ENCODE assay signal across 8 cellular contexts in genomic region chr19:29665826-29666633, GRCh38. TPM values are rescaled to one million over a fixed set of nuclear protein-coding genes. Genes with fewer than 3 reads are reported as not detected.
DNase-seq lines count a peak whose midpoint lies in the region; ATAC-seq and TF ChIP-seq lines count a peak whose summit lies in the region.

No MANE protein-coding gene starts in this region.

- peak overlapping the region; percentile 93 for H3K9ac ChIP-seq in mesenchymal stem cell (ENCODE audit: low read length)

- peak overlapping the region; percentile 69 to 80 for H3K18ac ChIP-seq in mesenchymal stem cell (ENCODE audit: low read depth in 1 of 2, low read length in 2 of 2)

- CTCF ChIA-PET in Panc1 (lab: Charles Lee): interaction anchor here (0.5 to 1.6 kb wide), 5 partner anchors 41 to 897 kb away, joined by 3 to 4 read pairs (median 3); partner anchors contain the start of gene POP4

- peaks cover 21% of the 10 kb centered on the region for H3K79me1 ChIP-seq in mesenchymal stem cell (replicated peaks; ENCODE audit: low read length, poor library complexity, severe bottlenecking)

- peak overlapping the region; percentile 27 to 54 for H3K4ac ChIP-seq in mesenchymal stem cell (ENCODE audit: low read depth in 1 of 2, low read length in 2 of 2)

- H3K9me3 ChIP-seq in Panc1 (ENCODE audit: control insufficient read depth, insufficient read depth, low read depth, low read length) (no peaks in the 10 kb centered on the region), ectodermal cell (ENCODE audit: control insufficient read depth, low read length) (no peaks in the 10 kb centered on the region), mesenchymal stem cell (ENCODE audit: control insufficient read depth, low read length) (no peaks in the 10 kb centered on the region), transverse colon (no peaks in the 10 kb centered on the region)

- H4K91ac ChIP-seq in mesenchymal stem cell (ENCODE audit: low read length): no peak overlapping the region

- H3K4me3 ChIP-seq in Panc1 (ENCODE audit: low read depth in 2 of 2, low read length in 2 of 2) (peak overlapping the region; percentile 71 to 77), ectodermal cell (ENCODE audit: insufficient read depth, low read depth, low read length) (peak overlapping the region; percentile 59), mesenchymal stem cell (ENCODE audit: insufficient read depth in 1 of 2, low read depth in 1 of 2, low read length in 2 of 2) (peak overlapping the region; percentile 76 to 90), transverse colon (peak overlapping the region; percentile 32 to 76 (median 61))

- H3K36me3 ChIP-seq in Panc1 (ENCODE audit: control insufficient read depth, insufficient read depth, low read length) (no peaks in the 10 kb centered on the region), ectodermal cell (ENCODE audit: control insufficient read depth, insufficient read depth, low read length) (no peaks in the 10 kb centered on the region), mesenchymal stem cell (ENCODE audit: control insufficient read depth in 1 of 2, insufficient read depth in 2 of 2, low read depth in 1 of 2, low read length in 2 of 2) (peaks cover 8 to 24% of the 10 kb centered on the region in 2 experiments), transverse colon (no peaks in the 10 kb centered on the region)

- intact Hi-C loops in Panc1 (cut with micrococcal nuclease; ENCODE audit: unreplicated experiment): no loop called here
- intact Hi-C loops in transverse colon (cut with DNase I; ENCODE audit: low total_unique reads): no loop called here

- peak overlapping the region in 1 of 2 experiments; percentile 19 for H2BK12ac ChIP-seq in mesenchymal stem cell (ENCODE audit: low read length in 2 of 2)

- no peak overlapping the region for H2BK15ac ChIP-seq in mesenchymal stem cell (ENCODE audit: low read depth, poor library complexity, severe bottlenecking)

- no peak overlapping the region for H2BK120ac ChIP-seq in mesenchymal stem cell (ENCODE audit: low read depth, low read length)

- peak overlapping the region; percentile 99 for H3K4me2 ChIP-seq in mesenchymal stem cell (ENCODE audit: low read length, poor library complexity, severe bottlenecking)

- ATAC-seq in GM21529 (IDR thresholded peaks at IDR 0.05; ENCODE audit: unreplicated experiment): peak; percentile 15
- peak; percentile 35 for ATAC-seq in Panc1

- H3K4me1 ChIP-seq in Panc1 (ENCODE audit: control insufficient read depth, insufficient read depth, low read length) (peaks cover 60% of the 10 kb centered on the region), ectodermal cell (ENCODE audit: control insufficient read depth, insufficient read depth, low read length) (peaks cover 14% of the 10 kb centered on the region), mesenchymal stem cell (ENCODE audit: control insufficient read depth, insufficient read depth, low read depth, low read length) (peaks cover 57% of the 10 kb centered on the region), transverse colon (peaks cover 31 to 57% (median 46%) of the 10 kb centered on the region in 4 donors)

- TSS peak; percentile 63 for BruUV-seq in Panc1 (replicated peaks; lab: Mats Ljungman, UMichigan)

- peak; percentile 47 for TF ChIP-seq POLR2A in transverse colon (IDR thresholded peaks at IDR 0.05)

- in situ Hi-C loops in Panc1 (cut with HindIII; ENCODE audit: low pct_unique_long_range_greater_than_20kb, low sequenced_read_pairs) (no loop called here), transverse colon (cut with MboI; ENCODE audit: low pct_ligation_motif_present in 1 of 4, low pct_unique_long_range_greater_than_20kb in 1 of 4, low sequenced_read_pairs in 3 of 4) (no loop called here)

- no peak overlapping the region for H2BK5ac ChIP-seq in mesenchymal stem cell (ENCODE audit: low read depth, low read length, poor library complexity, severe bottlenecking)

- WGBS in ectodermal cell, 2 experiments: 2 to 3% methylated on average over 32 of the region's 32 CpGs
- 2% methylated on average over 32 of the region's 32 CpGs for WGBS in mesenchymal stem cell
- WGBS in transverse colon (ENCODE audit: low coverage in 1 of 2), 2 donors: 15% methylated on average over 20 of the region's 32 CpGs; no CpG with 5 or more reads in 1 of the 2 donors

- H2AK5ac ChIP-seq in mesenchymal stem cell (ENCODE audit: low read length, severe bottlenecking): no peak overlapping the region

- H3K27ac ChIP-seq in Panc1 (ENCODE audit: low read length): peak overlapping the region; percentile 78
- H3K27ac ChIP-seq in ectodermal cell (ENCODE audit: insufficient read depth, low read depth, low read length, poor library complexity, severe bottlenecking): no peak overlapping the region
- peak overlapping the region; percentile 60 for H3K27ac ChIP-seq in mesenchymal stem cell (ENCODE audit: low read length, poor library complexity, severe bottlenecking)
- H3K27ac ChIP-seq in transverse colon: peak overlapping the region; percentile 81 to 90 (median 84)

- DNase-seq in AG08395 (ENCODE audit: low spot score) (peak; percentile 69), Panc1 (ENCODE audit: low read depth, low spot score) (no peak), mesenchymal stem cell (peak; percentile 63), transverse colon (peak; percentile 41), NCI-H2029 treated with DMSO at 0.1 percent for 48 hours (lab: John Stamatoyannopoulos, UW) (no peak)
- no peak for DNase-seq in activated CD8-positive, alpha-beta memory T cell treated with anti-CD3 and anti-CD28 coated beads, Interleukin-2, amount 50 U/mL, for 4 hours

- H3K27me3 ChIP-seq in Panc1 (ENCODE audit: control insufficient read depth, insufficient read depth, low read length) (no peaks in the 10 kb centered on the region), ectodermal cell (ENCODE audit: control insufficient read depth, insufficient read depth, low read length, poor library complexity, severe bottlenecking) (peaks cover 53% of the 10 kb centered on the region), mesenchymal stem cell (ENCODE audit: control insufficient read depth in 1 of 2, insufficient read depth in 1 of 2, low read length in 2 of 2) (no peaks in the 10 kb centered on the region), transverse colon (no peaks in the 10 kb centered on the region)

- peak overlapping the region; percentile 85 for H4K8ac ChIP-seq in mesenchymal stem cell (ENCODE audit: low read length)

- peak overlapping the region; percentile 86 for H2AFZ ChIP-seq in mesenchymal stem cell (ENCODE audit: low read depth, low read length)

- POLR2A ChIA-PET in Panc1 (lab: Charles Lee): no interaction called here

- TF ChIP-seq CTCF in Panc1 (IDR thresholded peaks at IDR 0.05) (no peak), transverse colon (IDR thresholded peaks at IDR 0.05) (no peak)

- peak overlapping the region in 1 of 2 experiments; percentile 73 for H3K14ac ChIP-seq in mesenchymal stem cell (ENCODE audit: low read length in 2 of 2)

- TF ChIP-seq EP300 in transverse colon (IDR thresholded peaks at IDR 0.05; ENCODE audit: low read depth): no peak

- H3K23ac ChIP-seq in mesenchymal stem cell (ENCODE audit: low read length in 2 of 2): peak overlapping the region in 1 of 2 experiments; percentile 9

RNA-seq across cellular contexts. Expression of gene PLEKHF1, which starts 0.8 kb away (rescaled TPM):
- total RNA-seq in Panc1 (2021; ENCODE audit: unreplicated experiment): 22.4 TPM
- polyA plus RNA-seq in Panc1 (2012; ENCODE audit: insufficient read length): 31.8 TPM
- polyA plus RNA-seq in ectodermal cell (2013, experiment 1 of 4): 0.56 TPM
- polyA plus RNA-seq in ectodermal cell (2013, experiment 2 of 4): 0.41 TPM
- polyA plus RNA-seq in ectodermal cell (2013, experiment 3 of 4): 0.43 TPM
- 0.36 TPM for polyA plus RNA-seq in ectodermal cell (2013, experiment 4 of 4)
- polyA plus RNA-seq in mesenchymal stem cell (2013, experiment 1 of 2): 3.8 TPM
- 3.8 TPM for polyA plus RNA-seq in mesenchymal stem cell (2013, experiment 2 of 2)
- 10 to 100 TPM in 3 of 4 donors, 1 to 10 TPM in 1; 8.6 to 38.8 (median 14.2) TPM for total RNA-seq in transverse colon

RNA-seq across cellular contexts. Expression of gene C19orf12, which starts 49.0 kb away (rescaled TPM):
- total RNA-seq in Panc1 (2021; ENCODE audit: unreplicated experiment) (43.4 TPM), transverse colon (10 to 100 TPM; 13.9 to 33.3 (median 21.4) TPM)
- 46.7 TPM for polyA plus RNA-seq in Panc1 (2012; ENCODE audit: insufficient read length)
- polyA plus RNA-seq in ectodermal cell (2013, experiment 1 of 4): 29.7 TPM
- 31.6 TPM for polyA plus RNA-seq in ectodermal cell (2013, experiment 2 of 4)
- polyA plus RNA-seq in ectodermal cell (2013, experiment 3 of 4): 25.5 TPM
- 27.8 TPM for polyA plus RNA-seq in ectodermal cell (2013, experiment 4 of 4)
- 22.7 TPM for polyA plus RNA-seq in mesenchymal stem cell (2013, experiment 1 of 2)
- 22.8 TPM for polyA plus RNA-seq in mesenchymal stem cell (2013, experiment 2 of 2)

RNA-seq across cellular contexts. Expression of gene POP4, which starts 59.9 kb away (rescaled TPM):
- total RNA-seq in Panc1 (2021; ENCODE audit: unreplicated experiment) (116 TPM), transverse colon (10 to 100 TPM in 3 of 4 donors, 1 to 10 TPM in 1; 6.4 to 59.7 (median 38.7) TPM)
- 77.5 TPM for polyA plus RNA-seq in Panc1 (2012; ENCODE audit: insufficient read length)
- 50.7 TPM for polyA plus RNA-seq in ectodermal cell (2013, experiment 1 of 4)
- polyA plus RNA-seq in ectodermal cell (2013, experiment 2 of 4): 67.4 TPM
- polyA plus RNA-seq in ectodermal cell (2013, experiment 3 of 4): 56.5 TPM
- polyA plus RNA-seq in ectodermal cell (2013, experiment 4 of 4): 64.7 TPM
- 86.9 TPM for polyA plus RNA-seq in mesenchymal stem cell (2013, experiment 1 of 2)
- polyA plus RNA-seq in mesenchymal stem cell (2013, experiment 2 of 2): 84.8 TPM

Comparison
In these comparisons a context has a peak if more than half of its experiments do, and no peak if none do; other contexts are left out.
1. DNase-seq: peak in AG08395 (single experiment), mesenchymal stem cell (single experiment) and transverse colon (single experiment); none in Panc1 (single experiment), NCI-H2029 treated with DMSO at 0.1 percent for 48 hours (single experiment) and activated CD8-positive, alpha-beta memory T cell treated with anti-CD3 and anti-CD28 coated beads, Interleukin-2, amount 50 U/mL, for 4 hours (single experiment).
2. Peak in every context shown above with its lines, with median percentiles within 50 percentile points of each other: H3K4me3 ChIP-seq.